ENCODE assay signal across 11 cellular contexts in the genomic region with DNA sequence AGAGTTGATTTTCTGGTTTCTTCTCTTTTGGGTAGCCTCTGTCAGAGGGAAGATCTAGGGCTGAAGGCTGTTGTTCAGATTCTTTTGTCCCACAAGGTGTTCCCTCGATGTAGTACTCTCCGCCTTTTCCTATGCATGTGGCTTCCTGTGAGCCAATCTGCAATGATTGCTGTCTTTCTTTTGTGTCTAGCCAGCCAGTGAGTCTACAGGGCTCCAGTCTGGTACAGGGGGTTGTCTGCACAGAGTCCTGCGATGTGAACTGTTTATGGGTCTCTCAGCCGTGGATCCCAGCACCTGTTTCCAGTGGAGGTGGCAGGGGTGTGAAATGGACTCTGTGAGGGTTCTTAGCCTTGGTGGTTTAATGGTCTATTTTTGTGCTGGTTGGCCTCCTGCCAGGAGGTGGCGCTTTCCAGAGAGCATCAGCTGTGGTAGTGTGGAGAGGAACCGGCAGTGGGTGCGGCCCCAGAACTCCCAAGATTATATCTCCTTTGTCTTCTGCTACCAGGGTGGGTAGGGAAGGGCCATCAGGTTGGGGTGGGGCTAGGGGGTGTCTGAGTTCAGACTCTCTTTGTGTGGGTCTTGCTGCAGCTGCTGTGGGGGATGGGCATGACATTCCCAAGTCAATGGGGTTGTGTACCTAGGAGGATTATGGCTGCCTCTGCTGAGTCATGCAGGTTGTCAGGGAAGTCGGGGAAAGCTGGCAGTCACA.
DNase-seq lines count a peak whose midpoint lies in the region; ATAC-seq lines count a peak whose summit lies in the region.
"Had no signal": no experiment of that assay in that cellular context is flagged by ENCODE, and none has a peak within 500 bp of the region (broad histone marks: within the 10 kb centered on the region; RNA-seq: fewer than 3 reads in every experiment).

No MANE protein-coding gene starts in this region.

- peak; percentile 73 for ATAC-seq in left ventricle myocardium superior
- no peak for ATAC-seq in GM21360 (IDR thresholded peaks at IDR 0.05; ENCODE audit: unreplicated experiment)

- DNase-seq in stimulated activated CD4-positive, alpha-beta T cell treated with anti-CD3 and anti-CD28 coated beads, Interleukin-4, amount 100 ng/mL, for 1 hour = peak; percentile 7
- DNase-seq in stimulated activated CD4-positive, alpha-beta T cell treated with anti-CD3 and anti-CD28 coated beads, Interleukin-4, amount 100 ng/mL, for 4 hours = no peak
- peak; percentile 87 for DNase-seq in NCI-H345 treated with DMSO at 0.1 percent for 48 hours (lab: John Stamatoyannopoulos, UW; ENCODE audit: unreplicated experiment)
- DNase-seq in left ventricle myocardium superior = peak; percentile 55
- no peak for DNase-seq in dermis blood vessel endothelial cell
- no peak for DNase-seq in Ammon's horn (ENCODE audit: low spot score)
- DNase-seq: activated CD4-positive, alpha-beta T cell treated with anti-CD3 and anti-CD28 coated beads for 1 hour; activated naive CD4-positive, alpha-beta T cell treated with anti-CD3 and anti-CD28 coated beads, Interleukin-2, amount 10 ng/mL, durations not matched to agents 7 days and 5 days; CD4-positive, alpha-beta T cell; Kasumi-1 had no signal

- intact Hi-C loops in left ventricle myocardium superior (cut with micrococcal nuclease) = no loop called here

Comparison
In these comparisons a context has a peak if more than half of its experiments do, and no peak if none do; other contexts are left out.
1. DNase-seq: peak in stimulated activated CD4-positive, alpha-beta T cell treated with anti-CD3 and anti-CD28 coated beads, Interleukin-4, amount 100 ng/mL, for 1 hour (single experiment), NCI-H345 treated with DMSO at 0.1 percent for 48 hours (single experiment) and left ventricle myocardium superior (single experiment); none in stimulated activated CD4-positive, alpha-beta T cell treated with anti-CD3 and anti-CD28 coated beads, Interleukin-4, amount 100 ng/mL, for 4 hours (0 of 2), dermis blood vessel endothelial cell (single experiment) and Ammon's horn (single experiment).